Comparison of ENCODE assay signal across 32 cellular contexts in genomic region chr22:30222321-30222720, GRCh38. TPM values are rescaled to one million over a fixed set of nuclear protein-coding genes. Genes with fewer than 3 reads are reported as not detected.
DNase-seq lines count a peak whose midpoint lies in the region; ATAC-seq, FAIRE-seq and TF ChIP-seq lines count a peak whose summit lies in the region.
"Had no signal": no experiment of that assay in that cellular context is flagged by ENCODE, and none has a peak within 500 bp of the region (broad histone marks: within the 10 kb centered on the region; RNA-seq: fewer than 3 reads in every experiment).

No MANE protein-coding gene starts in this region.

- no peak overlapping the region for H3K14ac ChIP-seq in H1 (ENCODE audit: insufficient read length)

- peak overlapping the region; percentile 22 for H3K27ac Mint-ChIP-seq in activated naive CD8-positive, alpha-beta T cell
- H3K27ac Mint-ChIP-seq in activated naive CD8-positive, alpha-beta T cell treated with anti-CD3 and anti-CD28 coated beads, Interleukin-2, amount 50 U/mL, for 24 hours, result no peak overlapping the region

- WGBS in H1 (ENCODE audit: extremely low coverage in 1 of 2, insufficient coverage in 1 of 2, insufficient read length in 1 of 2, insufficient replicate concordance in 2 of 2, low coverage in 1 of 2, low lambda C conversion rate in 2 of 2, missing lambda C conversion rate in 1 of 2), 2 experiments, result 88% methylated on average over 4 of the region's 4 CpGs; no CpG with 5 or more reads in 1 of the 2 experiments

- ATAC-seq in activated naive CD8-positive, alpha-beta T cell treated with anti-CD3 and anti-CD28 coated beads, Interleukin-2, amount 50 U/mL, for 24 hours, result no peak
- no peak for ATAC-seq in GM21737 (IDR thresholded peaks at IDR 0.05; ENCODE audit: unreplicated experiment)
- ATAC-seq: HepG2, left cardiac atrium had no signal

- DNase-seq in activated naive CD8-positive, alpha-beta T cell treated with anti-CD3 and anti-CD28 coated beads, Interleukin-2, amount 50 U/mL, for 24 hours, result no peak
- DNase-seq in H1 (ENCODE audit: low read depth in 1 of 2, low spot score in 2 of 2), result no peak
- no peak for DNase-seq in nucleus accumbens (lab: John Stamatoyannopoulos, UW)
- no peak for DNase-seq in COLO668 (lab: John Stamatoyannopoulos, UW; ENCODE audit: unreplicated experiment)
- DNase-seq: activated CD4-positive, alpha-beta memory T cell treated with anti-CD3 and anti-CD28 coated beads, Interleukin-2, amount 10 ng/mL, durations not matched to agents 7 days and 5 days; activated effector memory CD4-positive, alpha-beta T cell treated with anti-CD3 and anti-CD28 coated beads, Interleukin-2, amount 50 U/mL, for 16 hours; Calu3; central memory CD4-positive, alpha-beta T cell; cortex of kidney; DMS79 treated with DMSO at 0.1 percent for 48 hours; erythroblast; GF-D8; HCEC 1CT; hypothalamus; left cardiac atrium; mammary epithelial cell; NCI-H1436 treated with DMSO at 0.1 percent for 48 hours; NCI-H2107; Peyer's patch; SHP77 treated with DMSO at 0.1 percent for 48 hours; sigmoid colon; stimulated activated CD4-positive, alpha-beta T cell treated with anti-CD3 and anti-CD28 coated beads, Interleukin-12 subunit alpha, Interleukin-12 subunit beta, amount 100 ng/mL, for 4 hours; stimulated activated CD4-positive, alpha-beta T cell treated with anti-CD3 and anti-CD28 coated beads, Interleukin-2, amount 100 ng/mL, for 48 hours; SW 1271 had no signal

- H3K27ac ChIP-seq in KOPT-K1 (ENCODE audit: low read depth, low read length, poor library complexity, severe bottlenecking) (peak overlapping the region; percentile 99), H1 (ENCODE audit: low read depth, low read length) (no peak overlapping the region)
- H3K27ac ChIP-seq: Peyer's patch, sigmoid colon, tibial nerve had no signal

- H3K27me3 ChIP-seq in H1 (replicated peaks in 1 of 4; ENCODE audit: control insufficient read depth in 3 of 4, extremely low read depth in 1 of 4, insufficient read depth in 3 of 4, low read length in 3 of 4), result peaks cover 0 to 3% (median 0%) of the 10 kb centered on the region in 4 experiments; a peak in 1 of 7 replicates
- H3K27me3 ChIP-seq: Peyer's patch, tibial nerve had no signal

- H3K36me3 Mint-ChIP-seq in activated naive CD8-positive, alpha-beta T cell, result no peaks in the 10 kb centered on the region
- no peaks in the 10 kb centered on the region for H3K36me3 Mint-ChIP-seq in activated naive CD8-positive, alpha-beta T cell treated with anti-CD3 and anti-CD28 coated beads, Interleukin-2, amount 50 U/mL, for 24 hours (ENCODE audit: low read depth)

- no peaks in the 10 kb centered on the region for H3K9me3 Mint-ChIP-seq in activated naive CD8-positive, alpha-beta T cell (ENCODE audit: low read depth)
- no peaks in the 10 kb centered on the region for H3K9me3 Mint-ChIP-seq in activated naive CD8-positive, alpha-beta T cell treated with anti-CD3 and anti-CD28 coated beads, Interleukin-2, amount 50 U/mL, for 24 hours
- H3K9me3 Mint-ChIP-seq: activated CD4-positive, alpha-beta memory T cell treated with anti-CD3 and anti-CD28 coated beads, Interleukin-2, amount 10 ng/mL, durations not matched to agents 7 days and 5 days had no signal

- no peaks in the 10 kb centered on the region; the same call in none of the 2 replicates for H3K23me2 ChIP-seq in H1 (ENCODE audit: low read depth, low read length)

- H4K5ac ChIP-seq in H1 (ENCODE audit: insufficient read length, low read depth, low read length), result no peak overlapping the region

- H2BK15ac ChIP-seq in H1 (ENCODE audit: low read length), result no peak overlapping the region

- no peak for TF ChIP-seq CTCF in H1 (IDR thresholded peaks at IDR 0.05; ENCODE audit: control extremely low read depth in 1 of 3, insufficient read depth in 1 of 3, low read depth in 1 of 3, low read length in 3 of 3)

- H3K4me3 ChIP-seq in H1 (ENCODE audit: extremely low read depth in 1 of 4, insufficient read depth in 2 of 4, low read depth in 3 of 4, low read length in 4 of 4), result no peak overlapping the region
- H3K4me3 ChIP-seq: Peyer's patch, sigmoid colon, tibial nerve had no signal

- H3K9ac ChIP-seq in H1 (replicated peaks in 1 of 4; ENCODE audit: extremely low read depth in 1 of 4, low read depth in 3 of 4, low read length in 3 of 4), result no peak overlapping the region

- no peak overlapping the region for H3K4ac ChIP-seq in H1 (replicated peaks; ENCODE audit: insufficient read length, low read depth, low read length)

- no peak overlapping the region for H2BK12ac ChIP-seq in H1 (ENCODE audit: low read depth, low read length)

- no peaks in the 10 kb centered on the region; the same call in 1 of the 2 replicates for H3K79me1 ChIP-seq in H1 (ENCODE audit: low read depth, low read length)

- H3K56ac ChIP-seq in H1 (replicated peaks; ENCODE audit: insufficient read length, low read depth, low read length), result no peak overlapping the region

- no peaks in the 10 kb centered on the region for H3K36me3 ChIP-seq in KOPT-K1 (ENCODE audit: insufficient read depth, low read length)
- H3K36me3 ChIP-seq in H1 (ENCODE audit: control insufficient read depth in 2 of 4, insufficient read depth in 4 of 4, low read length in 3 of 4), result no peaks in the 10 kb centered on the region
- H3K36me3 ChIP-seq: Peyer's patch, sigmoid colon, tibial nerve had no signal

- H2AK5ac ChIP-seq in H1 (ENCODE audit: low read depth, low read length), result no peak overlapping the region

- no peak for TF ChIP-seq POLR2A in H1 (IDR thresholded peaks at IDR 0.05; ENCODE audit: control extremely low read depth in 1 of 2, low read depth in 2 of 2, low read length in 2 of 2)

- H4K8ac ChIP-seq in H1 (ENCODE audit: extremely low read depth, insufficient read depth, low read length), result no peak overlapping the region

- no peak overlapping the region for H2AFZ ChIP-seq in H1 (ENCODE audit: low read length)

- no peak overlapping the region for H3K4me3 Mint-ChIP-seq in activated naive CD8-positive, alpha-beta T cell
- H3K4me3 Mint-ChIP-seq in activated naive CD8-positive, alpha-beta T cell treated with anti-CD3 and anti-CD28 coated beads, Interleukin-2, amount 50 U/mL, for 24 hours, result no peak overlapping the region
- H3K4me3 Mint-ChIP-seq: activated CD4-positive, alpha-beta memory T cell treated with anti-CD3 and anti-CD28 coated beads, Interleukin-2, amount 10 ng/mL, durations not matched to agents 7 days and 5 days had no signal

- H4K91ac ChIP-seq in H1 (replicated peaks; ENCODE audit: insufficient read length, low read length), result no peak overlapping the region

- TF ChIP-seq RAD21 in H1 (IDR thresholded peaks at IDR 0.05 in 1 of 2, conservative IDR thresholded peaks at IDR 0.05 in 1 of 2; ENCODE audit: low read depth in 2 of 2, low read length in 2 of 2), result no peak

- no peak overlapping the region for H3K23ac ChIP-seq in H1 (ENCODE audit: insufficient read length)

- peaks cover 44% of the 10 kb centered on the region for H3K4me1 Mint-ChIP-seq in activated naive CD8-positive, alpha-beta T cell (ENCODE audit: low read depth)
- peaks cover 57% of the 10 kb centered on the region for H3K4me1 Mint-ChIP-seq in activated naive CD8-positive, alpha-beta T cell treated with anti-CD3 and anti-CD28 coated beads, Interleukin-2, amount 50 U/mL, for 24 hours

- peaks cover 0 to 4% (median 0%) of the 10 kb centered on the region in 4 experiments; a peak in 1 of 7 replicates for H3K4me1 ChIP-seq in H1 (replicated peaks in 1 of 4; ENCODE audit: control insufficient read depth in 3 of 4, insufficient read depth in 4 of 4, low read length in 3 of 4)
- H3K4me1 ChIP-seq: sigmoid colon had no signal

- POLR2A ChIA-PET in H1 (lab: Charles Lee; ENCODE audit: partially characterized antibody), result interaction anchor here (0.7 kb wide), 1 partner anchor 9 kb away, joined by 3 read pairs; no protein-coding TSS in a partner anchor

- no peak overlapping the region for H2BK120ac ChIP-seq in H1 (replicated peaks; ENCODE audit: low read depth, low read length)

- H2BK5ac ChIP-seq in H1 (ENCODE audit: low read depth, low read length), result no peak overlapping the region

- TF ChIP-seq EP300 in H1 (IDR thresholded peaks at IDR 0.05; ENCODE audit: borderline replicate concordance in 1 of 2, low read depth in 2 of 2, low read length in 2 of 2), result no peak

- no peaks in the 10 kb centered on the region for H3K79me2 ChIP-seq in H1 (ENCODE audit: control insufficient read depth in 1 of 2, insufficient read depth in 2 of 2, low read length in 2 of 2)

- H3K9me3 ChIP-seq in KOPT-K1 (ENCODE audit: insufficient read depth, low read length, poor library complexity, severe bottlenecking) (no peaks in the 10 kb centered on the region), H1 (ENCODE audit: insufficient read depth in 2 of 2, low read depth in 1 of 2, low read length in 1 of 2) (no peaks in the 10 kb centered on the region)
- H3K9me3 ChIP-seq: Peyer's patch, sigmoid colon, tibial nerve had no signal

- CTCF ChIA-PET in H1 (lab: Charles Lee; ENCODE audit: partially characterized antibody), result interaction anchor here (0.6 kb wide), 1 partner anchor 12 kb away, joined by 3 read pairs; no protein-coding TSS in a partner anchor

- H4K20me1 ChIP-seq in H1 (replicated peaks in 1 of 2; ENCODE audit: control insufficient read depth in 1 of 2, insufficient read depth in 2 of 2, low read length in 2 of 2), result peaks cover 0 to 2% of the 10 kb centered on the region in 2 experiments

- no peaks in the 10 kb centered on the region for H3K27me3 Mint-ChIP-seq in activated naive CD8-positive, alpha-beta T cell
- no peaks in the 10 kb centered on the region for H3K27me3 Mint-ChIP-seq in activated naive CD8-positive, alpha-beta T cell treated with anti-CD3 and anti-CD28 coated beads, Interleukin-2, amount 50 U/mL, for 24 hours
- H3K27me3 Mint-ChIP-seq: activated CD4-positive, alpha-beta memory T cell treated with anti-CD3 and anti-CD28 coated beads, Interleukin-2, amount 10 ng/mL, durations not matched to agents 7 days and 5 days had no signal

- no peak for FAIRE-seq in H1 (lab: Jason Lieb, UNC)
- FAIRE-seq: HepG2 had no signal

- no peak overlapping the region for H2BK20ac ChIP-seq in H1 (ENCODE audit: low read length)

- H3K4me2 ChIP-seq in H1 (ENCODE audit: insufficient read depth in 1 of 2, low read depth in 2 of 2, low read length in 2 of 2), result no peak overlapping the region

- no peak overlapping the region for H3K18ac ChIP-seq in H1 (ENCODE audit: extremely low read depth, low read length)

RNA-seq across cellular contexts. Expression of gene LIF, which starts 24.2 kb away (rescaled TPM):
- total RNA-seq in H1 (2021; fragmentation: NEBNext Ultra II Directional; extraction: Animal tissue kit (Norgen Biotek cat#: 25700)), result 3.3 and 3.5 TPM in 2 replicates
- polyA plus RNA-seq in H1 (2011; rRNA removed), result 3.3 and 4.1 TPM in 2 replicates
- polyA plus RNA-seq in H1 (2011; cell fraction: cytosol; rRNA removed), result 4.0 TPM
- polyA plus RNA-seq in H1 (2011; cell fraction: nucleus; rRNA removed), result 16.5 TPM
- polyA plus RNA-seq in H1 (2012, experiment 1 of 2), result 3.5 to 4.5 TPM (median 3.9 TPM) in 4 replicates
- 2.9 TPM for polyA plus RNA-seq in H1 (2012, experiment 2 of 2)
- 2.2 TPM for polyA plus RNA-seq in H1 (2013, experiment 1 of 2)
- polyA plus RNA-seq in H1 (2013, experiment 2 of 2), result 1.8 TPM
- polyA minus RNA-seq in H1 (2011; rRNA and poly(A)+ RNA removed), result 9.4 and 9.6 TPM in 2 replicates
- 6.2 TPM for polyA minus RNA-seq in H1 (2011; cell fraction: cytosol; rRNA and poly(A)+ RNA removed)
- 4.6 TPM for polyA minus RNA-seq in H1 (2011; cell fraction: nucleus; rRNA and poly(A)+ RNA removed)

RNA-seq across cellular contexts. Expression of gene OSM, which starts 44.3 kb away (rescaled TPM):
- total RNA-seq in H1 (2021; fragmentation: NEBNext Ultra II Directional; extraction: Animal tissue kit (Norgen Biotek cat#: 25700)), result not detected in 2 replicates
- polyA plus RNA-seq in H1 (2011; rRNA removed), result not detected in 2 replicates
- polyA plus RNA-seq in H1 (2011; cell fraction: cytosol; rRNA removed), result not detected
- not detected for polyA plus RNA-seq in H1 (2011; cell fraction: nucleus; rRNA removed)
- not detected in 4 replicates for polyA plus RNA-seq in H1 (2012, experiment 1 of 2)
- polyA plus RNA-seq in H1 (2012, experiment 2 of 2), result not detected
- polyA plus RNA-seq in H1 (2013, experiment 1 of 2), result not detected
- not detected for polyA plus RNA-seq in H1 (2013, experiment 2 of 2)
- not detected in 2 replicates for polyA minus RNA-seq in H1 (2011; rRNA and poly(A)+ RNA removed)
- not detected for polyA minus RNA-seq in H1 (2011; cell fraction: cytosol; rRNA and poly(A)+ RNA removed)
- not detected for polyA minus RNA-seq in H1 (2011; cell fraction: nucleus; rRNA and poly(A)+ RNA removed)
- total RNA-seq: Calu3, glomerular endothelial cell, HepG2, mammary epithelial cell, Peyer's patch, pulmonary artery endothelial cell had no signal
- polyA plus RNA-seq: BJ, HepG2, mammary epithelial cell had no signal
